21 cellular contexts compared by ENCODE assay signal in the genomic region with DNA sequence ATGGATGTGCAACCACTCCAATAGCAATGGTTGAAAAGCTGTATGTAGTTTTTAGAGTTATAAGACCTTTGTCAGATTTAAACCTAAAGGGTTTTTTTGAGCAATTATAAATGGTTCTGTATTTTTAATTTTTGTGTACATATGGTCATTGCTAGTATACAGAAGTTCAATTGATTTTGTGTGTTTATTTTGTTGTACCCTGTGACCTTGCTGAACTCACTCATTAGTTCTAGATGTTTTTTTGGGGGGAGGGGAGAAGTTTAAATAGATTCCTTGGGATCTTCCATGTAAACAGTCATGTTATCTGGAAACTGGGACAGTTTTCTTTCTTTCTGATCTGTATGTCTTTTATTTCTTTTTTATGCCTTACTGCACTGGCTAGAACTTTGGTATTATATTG.
"Had no signal": no experiment of that assay in that cellular context is flagged by ENCODE, and none has a peak within 500 bp of the region (broad histone marks: within the 10 kb centered on the region; RNA-seq: fewer than 3 reads in every experiment).

No MANE protein-coding gene starts in this region.

- H3K27ac Mint-ChIP-seq: nephron; stimulated activated memory B cell treated with anti-CD40 and anti-IgM and Interleukin-4, amounts not matched to agents 10 μg/mL and 1 μg/mL and 100 μg/mL, for 72 hours; stimulated activated naive CD8-positive, alpha-beta T cell treated with anti-CD3 and anti-CD28 coated beads, Interleukin-15, Interleukin-2, amounts not matched to agents 100 ng/mL and 50 ng/mL, for 24 hours had no signal

- DNase-seq: dorsolateral prefrontal cortex; effector CD8-positive, alpha-beta T cell; gastrocnemius medialis; heart right ventricle; hypothalamus; kidney glomerular epithelial cell; retina; spleen; stimulated activated CD4-positive, alpha-beta T cell treated with anti-CD3 and anti-CD28 coated beads, Interleukin-15, amount 100 ng/mL, for 24 hours; stimulated activated CD4-positive, alpha-beta T cell treated with anti-CD3 and anti-CD28 coated beads, Interleukin-1b, Interleukin-23, amount 100 ng/mL, for 48 hours; stimulated activated CD4-positive, alpha-beta T cell treated with anti-CD3 and anti-CD28 coated beads, Interleukin-4, amount 100 ng/mL, for 24 hours; testis; trophoblast cell had no signal

- H3K9ac ChIP-seq: parathyroid adenoma had no signal

- H3K4me1 ChIP-seq: prostate gland had no signal

- ATAC-seq: gastrocnemius medialis; heart right ventricle; sciatic nerve; stimulated activated memory B cell treated with anti-CD40 and anti-IgM and Interleukin-4, amounts not matched to agents 10 μg/mL and 1 μg/mL and 100 μg/mL, for 72 hours had no signal

- H3K36me3 ChIP-seq: gastrocnemius medialis, heart right ventricle, prostate gland, spleen had no signal

- H3K36me3 Mint-ChIP-seq: stimulated activated memory B cell treated with anti-CD40 and anti-IgM and Interleukin-4, amounts not matched to agents 10 μg/mL and 1 μg/mL and 100 μg/mL, for 72 hours had no signal

- H2AFZ ChIP-seq: parathyroid adenoma had no signal

- FAIRE-seq: islet of Langerhans had no signal

- H3K4me3 ChIP-seq: coronary artery, dorsolateral prefrontal cortex, gastrocnemius medialis, heart right ventricle, prostate gland, spleen, testis had no signal

- H3K27me3 Mint-ChIP-seq: stimulated activated memory B cell treated with anti-CD40 and anti-IgM and Interleukin-4, amounts not matched to agents 10 μg/mL and 1 μg/mL and 100 μg/mL, for 72 hours; stimulated activated naive CD8-positive, alpha-beta T cell treated with anti-CD3 and anti-CD28 coated beads, Interleukin-15, Interleukin-2, amounts not matched to agents 100 ng/mL and 50 ng/mL, for 24 hours had no signal

- H3K4me3 Mint-ChIP-seq: nephron; stimulated activated memory B cell treated with anti-CD40 and anti-IgM and Interleukin-4, amounts not matched to agents 10 μg/mL and 1 μg/mL and 100 μg/mL, for 72 hours; stimulated activated naive CD8-positive, alpha-beta T cell treated with anti-CD3 and anti-CD28 coated beads, Interleukin-15, Interleukin-2, amounts not matched to agents 100 ng/mL and 50 ng/mL, for 24 hours had no signal

- H3K9me3 ChIP-seq: gastrocnemius medialis, heart right ventricle, prostate gland, spleen, testis had no signal

- H3K9me3 Mint-ChIP-seq: nephron; stimulated activated memory B cell treated with anti-CD40 and anti-IgM and Interleukin-4, amounts not matched to agents 10 μg/mL and 1 μg/mL and 100 μg/mL, for 72 hours; stimulated activated naive CD8-positive, alpha-beta T cell treated with anti-CD3 and anti-CD28 coated beads, Interleukin-15, Interleukin-2, amounts not matched to agents 100 ng/mL and 50 ng/mL, for 24 hours had no signal

- H3K27ac ChIP-seq: coronary artery, dorsolateral prefrontal cortex, gastrocnemius medialis, heart right ventricle, parathyroid adenoma, prostate gland, spleen, testis had no signal

- H3K27me3 ChIP-seq: dorsolateral prefrontal cortex, gastrocnemius medialis, heart right ventricle, spleen, testis had no signal
